Comparison of ENCODE assay signal across 2 cellular contexts in genomic region chr4:26127851-26128337, GRCh38.
A peak's percentile ranks its signal among the peaks of the same experiment; 100 is the strongest.
TF ChIP-seq lines count a peak whose summit lies in the region.

No MANE protein-coding gene starts in this region.

TF ChIP-seq in liver, 16 proteins besides CTCF, POLR2A, EP300 and RAD21 (continued from another document):
- TF ChIP-seq, protein P1, sequence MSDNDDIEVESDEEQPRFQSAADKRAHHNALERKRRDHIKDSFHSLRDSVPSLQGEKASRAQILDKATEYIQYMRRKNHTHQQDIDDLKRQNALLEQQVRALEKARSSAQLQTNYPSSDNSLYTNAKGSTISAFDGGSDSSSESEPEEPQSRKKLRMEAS (IDR thresholded peaks at IDR 0.05): no peak
- TF ChIP-seq JUND (IDR thresholded peaks at IDR 0.05) (no peak), HNF4A (conservative IDR thresholded peaks at IDR 0.05) (peak in 1 of 2 donors; percentile 2), FOXA1 (IDR thresholded peaks at IDR 0.05) (no peak), SP1 (IDR thresholded peaks at IDR 0.05) (peak; percentile 19), HNF4G (IDR thresholded peaks at IDR 0.05) (no peak), YY1 (IDR thresholded peaks at IDR 0.05) (no peak), RXRA (IDR thresholded peaks at IDR 0.05) (peak in 1 of 2 donors; percentile 8), REST (IDR thresholded peaks at IDR 0.05) (no peak), GABPA (IDR thresholded peaks at IDR 0.05 in 1 of 2, conservative IDR thresholded peaks at IDR 0.05 in 1 of 2) (no peak), FOXA2 (IDR thresholded peaks at IDR 0.05) (no peak), NR2F2 (IDR thresholded peaks at IDR 0.05) (no peak), EGR1 (IDR thresholded peaks at IDR 0.05; ENCODE audit: low read depth in 2 of 2) (no peak), ATF3 (IDR thresholded peaks at IDR 0.05) (no peak), ZBTB33 (IDR thresholded peaks at IDR 0.05) (no peak)

TF ChIP-seq in HepG2, 621 proteins besides CTCF, POLR2A, EP300 and RAD21 (continued from another document):
- TF ChIP-seq, protein P2, sequence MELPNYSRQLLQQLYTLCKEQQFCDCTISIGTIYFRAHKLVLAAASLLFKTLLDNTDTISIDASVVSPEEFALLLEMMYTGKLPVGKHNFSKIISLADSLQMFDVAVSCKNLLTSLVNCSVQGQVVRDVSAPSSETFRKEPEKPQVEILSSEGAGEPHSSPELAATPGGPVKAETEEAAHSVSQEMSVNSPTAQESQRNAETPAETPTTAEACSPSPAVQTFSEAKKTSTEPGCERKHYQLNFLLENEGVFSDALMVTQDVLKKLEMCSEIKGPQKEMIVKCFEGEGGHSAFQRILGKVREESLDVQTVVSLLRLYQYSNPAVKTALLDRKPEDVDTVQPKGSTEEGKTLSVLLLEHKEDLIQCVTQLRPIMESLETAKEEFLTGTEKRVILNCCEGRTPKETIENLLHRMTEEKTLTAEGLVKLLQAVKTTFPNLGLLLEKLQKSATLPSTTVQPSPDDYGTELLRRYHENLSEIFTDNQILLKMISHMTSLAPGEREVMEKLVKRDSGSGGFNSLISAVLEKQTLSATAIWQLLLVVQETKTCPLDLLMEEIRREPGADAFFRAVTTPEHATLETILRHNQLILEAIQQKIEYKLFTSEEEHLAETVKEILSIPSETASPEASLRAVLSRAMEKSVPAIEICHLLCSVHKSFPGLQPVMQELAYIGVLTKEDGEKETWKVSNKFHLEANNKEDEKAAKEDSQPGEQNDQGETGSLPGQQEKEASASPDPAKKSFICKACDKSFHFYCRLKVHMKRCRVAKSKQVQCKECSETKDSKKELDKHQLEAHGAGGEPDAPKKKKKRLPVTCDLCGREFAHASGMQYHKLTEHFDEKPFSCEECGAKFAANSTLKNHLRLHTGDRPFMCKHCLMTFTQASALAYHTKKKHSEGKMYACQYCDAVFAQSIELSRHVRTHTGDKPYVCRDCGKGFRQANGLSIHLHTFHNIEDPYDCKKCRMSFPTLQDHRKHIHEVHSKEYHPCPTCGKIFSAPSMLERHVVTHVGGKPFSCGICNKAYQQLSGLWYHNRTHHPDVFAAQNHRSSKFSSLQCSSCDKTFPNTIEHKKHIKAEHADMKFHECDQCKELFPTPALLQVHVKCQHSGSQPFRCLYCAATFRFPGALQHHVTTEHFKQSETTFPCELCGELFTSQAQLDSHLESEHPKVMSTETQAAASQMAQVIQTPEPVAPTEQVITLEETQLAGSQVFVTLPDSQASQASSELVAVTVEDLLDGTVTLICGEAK (IDR thresholded peaks at IDR 0.05): no peak
- TF ChIP-seq, protein P2 (CRISPR knock-in tag; IDR thresholded peaks at IDR 0.05): no peak
- no peak for TF ChIP-seq KDM6A (CRISPR knock-in tag; IDR thresholded peaks at IDR 0.05; ENCODE audit: low read depth)
- no peak for TF ChIP-seq JARID2 (CRISPR knock-in tag; IDR thresholded peaks at IDR 0.05; ENCODE audit: insufficient replicate concordance)
- no peak for TF ChIP-seq LCORL (IDR thresholded peaks at IDR 0.05)
- TF ChIP-seq LCORL (CRISPR knock-in tag; IDR thresholded peaks at IDR 0.05): no peak
- TF ChIP-seq ZNF691 (CRISPR knock-in tag; IDR thresholded peaks at IDR 0.05; ENCODE audit: borderline replicate concordance, low read depth): no peak
- TF ChIP-seq CENPX (CRISPR knock-in tag; IDR thresholded peaks at IDR 0.05): no peak
